Comparison of ENCODE assay signal across 16 cellular contexts in the genomic region with DNA sequence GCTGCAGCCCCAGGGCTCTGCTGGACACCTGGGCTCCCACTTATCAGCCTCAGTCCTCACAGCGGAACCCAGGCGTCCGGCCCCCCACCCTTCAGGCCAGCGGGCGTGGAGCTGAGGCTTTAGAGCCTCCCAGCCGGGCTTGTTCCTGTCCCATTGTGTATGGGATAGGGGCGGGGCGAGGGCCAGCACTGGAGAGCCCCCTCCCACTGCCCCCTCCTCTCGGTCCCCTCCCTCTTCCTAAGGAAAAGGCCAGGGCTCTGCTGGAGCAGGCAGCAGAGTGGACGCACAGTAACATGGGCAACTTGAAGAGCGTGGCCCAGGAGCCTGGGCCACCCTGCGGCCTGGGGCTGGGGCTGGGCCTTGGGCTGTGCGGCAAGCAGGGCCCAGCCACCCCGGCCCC. TPM values are rescaled to one million over a fixed set of nuclear protein-coding genes. Genes with fewer than 3 reads are reported as not detected.
DNase-seq lines count a peak whose midpoint lies in the region; ATAC-seq, FAIRE-seq and TF ChIP-seq lines count a peak whose summit lies in the region.
"Had no signal": no experiment of that assay in that cellular context is flagged by ENCODE, and none has a peak within 500 bp of the region (broad histone marks: within the 10 kb centered on the region; RNA-seq: fewer than 3 reads in every experiment).

No MANE protein-coding gene starts in this region.

- 91% methylated on average over 11 of the region's 14 CpGs for WGBS in mammary epithelial cell (ENCODE audit: low coverage, missing lambda C conversion rate)

- TF ChIP-seq CTCF in breast epithelium (IDR thresholded peaks at IDR 0.05): no peak
- TF ChIP-seq CTCF in mammary epithelial cell (conservative IDR thresholded peaks at IDR 0.05 in 1 of 2, IDR thresholded peaks at IDR 0.05 in 1 of 2; ENCODE audit: extremely low read depth in 1 of 2, insufficient read depth in 1 of 2, low read depth in 1 of 2, low read length in 2 of 2): no peak
- no peak for TF ChIP-seq CTCF in parathyroid adenoma (IDR thresholded peaks at IDR 0.05)
- no peak for TF ChIP-seq CTCF in BE2C (IDR thresholded peaks at IDR 0.05; ENCODE audit: low read depth, low read length)

- in situ Hi-C loops in mammary epithelial cell (cut with MboI; ENCODE audit: low sequenced_read_pairs in 2 of 2): no loop called here

- H3K27me3 ChIP-seq in breast epithelium (peaks cover 0 to 13% of the 10 kb centered on the region in 2 donors), mammary epithelial cell (ENCODE audit: insufficient read depth, low read length) (no peaks in the 10 kb centered on the region), parathyroid adenoma (ENCODE audit: control insufficient read depth, insufficient read depth, low read length) (no peaks in the 10 kb centered on the region), BE2C (no peaks in the 10 kb centered on the region)
- H3K27me3 ChIP-seq: pancreas had no signal

- CTCF ChIA-PET in mammary epithelial cell (lab: Charles Lee; ENCODE audit: low non-redundant PET): no interaction called here

- H3K36me3 ChIP-seq in breast epithelium (no peaks in the 10 kb centered on the region), mammary epithelial cell (ENCODE audit: insufficient read depth, low read length) (no peaks in the 10 kb centered on the region), parathyroid adenoma (ENCODE audit: control insufficient read depth, insufficient read depth, low read length) (no peaks in the 10 kb centered on the region), BE2C (no peaks in the 10 kb centered on the region)
- H3K36me3 ChIP-seq: pancreas, SJSA1 had no signal

- intact Hi-C loops in breast epithelium (cut with DNase I; ENCODE audit: low total_unique reads): no loop called here
- intact Hi-C loops in mammary epithelial cell (cut with micrococcal nuclease): no loop called here
- intact Hi-C loops in left ventricle myocardium superior (cut with micrococcal nuclease): no loop called here

- H3K4me1 ChIP-seq in breast epithelium: no peaks in the 10 kb centered on the region
- no peaks in the 10 kb centered on the region for H3K4me1 ChIP-seq in mammary epithelial cell (ENCODE audit: insufficient read depth, low read length)
- H3K4me1 ChIP-seq in parathyroid adenoma: no peaks in the 10 kb centered on the region
- peaks cover 9% of the 10 kb centered on the region for H3K4me1 ChIP-seq in BE2C
- H3K4me1 ChIP-seq: pancreas had no signal

- FAIRE-seq in frontal cortex (lab: Jason Lieb, UNC): no peak
- FAIRE-seq: bronchial epithelial cell, pancreas, TTC549 had no signal

- H3K9me3 ChIP-seq in breast epithelium (peaks cover 0 to 6% of the 10 kb centered on the region in 2 donors), mammary epithelial cell (replicated peaks; ENCODE audit: insufficient read depth, low read length) (peaks cover 20% of the 10 kb centered on the region), parathyroid adenoma (ENCODE audit: control insufficient read depth, low read length) (no peaks in the 10 kb centered on the region), BE2C (no peaks in the 10 kb centered on the region)
- H3K9me3 ChIP-seq: pancreas, SJSA1 had no signal

- peak overlapping the region in 1 of 2 donors; percentile 20 for H3K27ac ChIP-seq in breast epithelium
- no peak overlapping the region for H3K27ac ChIP-seq in mammary epithelial cell (ENCODE audit: insufficient read depth, low read depth, low read length)
- H3K27ac ChIP-seq in parathyroid adenoma: peak overlapping the region; percentile 62
- H3K27ac ChIP-seq: pancreas, SJSA1 had no signal

- no peak overlapping the region for H3K9ac ChIP-seq in mammary epithelial cell (ENCODE audit: insufficient read depth, low read length)
- no peak overlapping the region for H3K9ac ChIP-seq in parathyroid adenoma

- H3K4me3 ChIP-seq in breast epithelium (peak overlapping the region; percentile 19 to 54 (median 30)), mammary epithelial cell (replicated peaks in 1 of 3; ENCODE audit: insufficient read depth in 1 of 3, low read depth in 2 of 3, low read length in 3 of 3) (no peak overlapping the region), parathyroid adenoma (ENCODE audit: low read depth, low read length) (no peak overlapping the region), BE2C (ENCODE audit: low read depth, low read length) (no peak overlapping the region)
- H3K4me3 ChIP-seq: mucosa of descending colon, SJSA1 had no signal

- H4K20me1 ChIP-seq in mammary epithelial cell (ENCODE audit: insufficient read depth, low read length): no peaks in the 10 kb centered on the region

- DNase-seq in breast epithelium (ENCODE audit: low spot score in 2 of 2) (no peak), mammary epithelial cell (no peak), left ventricle myocardium superior (peak; percentile 73), BE2C (no peak), frontal cortex (ENCODE audit: low spot score in 2 of 2) (no peak)
- DNase-seq in activated CD8-positive, alpha-beta memory T cell treated with anti-CD3 and anti-CD28 coated beads, Interleukin-2, amount 50 U/mL, for 4 hours: no peak
- DNase-seq: 8988T; activated CD4-positive, alpha-beta T cell treated with anti-CD3 and anti-CD28 coated beads, Interleukin-2, amount 10 ng/mL, durations not matched to agents 7 days and 5 days; activated T-cell treated with anti-CD3 and anti-CD28 coated beads, Interleukin-2, amount 50 U/mL, for 1 hour; mucosa of descending colon had no signal

- TF ChIP-seq POLR2A in breast epithelium (IDR thresholded peaks at IDR 0.05): no peak

- no peaks in the 10 kb centered on the region for H3K79me2 ChIP-seq in mammary epithelial cell (ENCODE audit: insufficient read depth, low read length)
- no peaks in the 10 kb centered on the region for H3K79me2 ChIP-seq in parathyroid adenoma

- ATAC-seq in left ventricle myocardium superior (peak; percentile 49), GM18498 (IDR thresholded peaks at IDR 0.05; ENCODE audit: unreplicated experiment) (no peak)

- dilution Hi-C loops in mammary epithelial cell (cut with HindIII; ENCODE audit: low sequenced_read_pairs): no loop called here

- no peak overlapping the region for H2AFZ ChIP-seq in mammary epithelial cell (ENCODE audit: low read depth, low read length)
- H2AFZ ChIP-seq in parathyroid adenoma: no peak overlapping the region

- H3K4me2 ChIP-seq in mammary epithelial cell (ENCODE audit: insufficient read depth, low read depth, low read length): no peak overlapping the region
- H3K4me2 ChIP-seq in parathyroid adenoma (ENCODE audit: low read length): no peak overlapping the region

- BruUV-seq in mammary epithelial cell (replicated peaks; lab: Mats Ljungman, UMichigan): no TSS peak

RNA-seq across cellular contexts. Expression of a gene that starts 2.7 kb away (rescaled TPM):
- total RNA-seq in breast epithelium (10 to 100 TPM in 1 of 3 donors, 1 to 10 TPM in 2; 3.8 to 35.1 (median 5.1) TPM), mammary epithelial cell (1 to 10 TPM in 1 of 2 donors, not detected in 1; 4.7 TPM), left ventricle myocardium superior (10.9 TPM), frontal cortex (0.82 TPM)
- polyA plus RNA-seq in mammary epithelial cell: 0.23 TPM
- polyA minus RNA-seq in mammary epithelial cell: not detected
- 19.0 TPM for polyA plus RNA-seq in BE2C (2012; ENCODE audit: insufficient read depth, insufficient read length, low read depth)
- total RNA-seq: SJSA1 had no signal

RNA-seq across cellular contexts. Expression of a gene that starts 15.4 kb away (rescaled TPM):
- total RNA-seq in breast epithelium (under 1 TPM; under 0.01 to 0.29 (median 0.16) TPM), mammary epithelial cell (1 to 10 TPM in 1 of 2 donors, not detected in 1; 1.5 TPM), left ventricle myocardium superior (107 TPM), frontal cortex (6.1 TPM)
- not detected for polyA plus RNA-seq in mammary epithelial cell
- polyA minus RNA-seq in mammary epithelial cell: 0.47 TPM
- 637 TPM for polyA plus RNA-seq in BE2C (2012; ENCODE audit: insufficient read depth, insufficient read length, low read depth)
- total RNA-seq: SJSA1 had no signal

RNA-seq across cellular contexts. Expression of a gene that starts 30.8 kb away (rescaled TPM):
- total RNA-seq in breast epithelium: 1 to 10 TPM in 1 of 3 donors, under 1 TPM in 1, not detected in 1; 0.44 to 2.0 TPM
- total RNA-seq in mammary epithelial cell: under 1 TPM; under 0.01 to 0.54 TPM
- polyA plus RNA-seq in mammary epithelial cell: 0.14 TPM
- polyA minus RNA-seq in mammary epithelial cell: not detected
- total RNA-seq in left ventricle myocardium superior: not detected
- polyA plus RNA-seq in BE2C (2012; ENCODE audit: insufficient read depth, insufficient read length, low read depth): 41.6 TPM
- 2.4 TPM for total RNA-seq in frontal cortex
- total RNA-seq: SJSA1 had no signal

RNA-seq across cellular contexts. Expression of a gene that starts 34.7 kb away (rescaled TPM):
- 10 to 100 TPM; 14.7 to 19.3 (median 17.6) TPM for total RNA-seq in breast epithelium
- total RNA-seq in mammary epithelial cell: 10 to 100 TPM; 29.8 to 57.2 TPM
- polyA plus RNA-seq in mammary epithelial cell: 31.7 TPM
- polyA minus RNA-seq in mammary epithelial cell: 39.2 TPM
- total RNA-seq in left ventricle myocardium superior: 29.7 TPM
- 56.9 TPM for polyA plus RNA-seq in BE2C (2012; ENCODE audit: insufficient read depth, insufficient read length, low read depth)
- total RNA-seq in frontal cortex: 22.8 TPM

RNA-seq across cellular contexts. Expression of a gene that starts 54.8 kb away (rescaled TPM):
- total RNA-seq in breast epithelium: 1 to 10 TPM; 1.3 to 3.3 (median 2.3) TPM
- total RNA-seq in mammary epithelial cell: 1 to 10 TPM in 1 of 2 donors, under 1 TPM in 1; 0.33 to 1.8 TPM
- 0.34 TPM for polyA plus RNA-seq in mammary epithelial cell
- 4.1 TPM for polyA minus RNA-seq in mammary epithelial cell
- total RNA-seq in left ventricle myocardium superior: 8.6 TPM
- polyA plus RNA-seq in BE2C (2012; ENCODE audit: insufficient read depth, insufficient read length, low read depth): 5.9 TPM
- total RNA-seq in frontal cortex: 0.82 TPM
- total RNA-seq: SJSA1 had no signal

Comparison
In these comparisons a context has a peak if more than half of its experiments do, and no peak if none do; other contexts are left out.
1. H3K4me3 ChIP-seq: peak in breast epithelium (3 of 3); none in mammary epithelial cell (0 of 3), parathyroid adenoma (single experiment) and BE2C (single experiment).
2. RNA of a gene that starts 15.4 kb away (total RNA-seq): 107 TPM in left ventricle myocardium superior (single experiment); 6.1 TPM in frontal cortex (single experiment), 1.5 TPM in mammary epithelial cell and under 0.01 to 0.29 TPM in breast epithelium; every median in the first group is over 10 times any median in the second.